27 cellular contexts compared by ENCODE assay signal in genomic region chr9:98819231-98819630, GRCh38. TPM values are rescaled to one million over a fixed set of nuclear protein-coding genes. Genes with fewer than 3 reads are reported as not detected.
DNase-seq lines count a peak whose midpoint lies in the region; ATAC-seq, FAIRE-seq and TF ChIP-seq lines count a peak whose summit lies in the region.
"Had no signal": no experiment of that assay in that cellular context is flagged by ENCODE, and none has a peak within 500 bp of the region (broad histone marks: within the 10 kb centered on the region; RNA-seq: fewer than 3 reads in every experiment).

No MANE protein-coding gene starts in this region.

- H2BK12ac ChIP-seq in trophoblast cell (ENCODE audit: low read length): no peak overlapping the region

- H2AFZ ChIP-seq in trophoblast cell (ENCODE audit: insufficient read depth, low read length, poor library complexity): no peak overlapping the region

- H2BK5ac ChIP-seq in trophoblast cell (ENCODE audit: low read depth, low read length, poor library complexity): no peak overlapping the region

- H4K91ac ChIP-seq in trophoblast cell (ENCODE audit: low read depth, low read length): no peak overlapping the region

- POLR2A ChIA-PET in activated naive CD8-positive, alpha-beta T cell treated with anti-CD3 and anti-CD28 coated beads, Interleukin-2, amount 10 ng/mL, durations not matched to agents 7 days and 5 days (lab: Charles Lee): no interaction called here

- no peak overlapping the region for H4K8ac ChIP-seq in trophoblast cell (ENCODE audit: low read depth, low read length)

- no peak overlapping the region for H3K27ac ChIP-seq in trophoblast cell (ENCODE audit: low read depth, low read length)
- H3K27ac ChIP-seq: 22Rv1, BLaER1 had no signal

- peaks cover 2% of the 10 kb centered on the region for H3K9me3 ChIP-seq in trophoblast cell (ENCODE audit: insufficient read depth, low read depth, low read length)
- H3K9me3 ChIP-seq: BE2C had no signal

- WGBS in trophoblast cell (ENCODE audit: extremely low coverage, insufficient coverage, insufficient read length): no CpG with 5 or more reads among the region's 3 CpGs

- no peak overlapping the region for H3K23ac ChIP-seq in trophoblast cell (ENCODE audit: low read length)

- no peaks in the 10 kb centered on the region for H3K36me3 ChIP-seq in trophoblast cell (ENCODE audit: control insufficient read depth in 1 of 2, insufficient read depth in 2 of 2, low read length in 2 of 2)
- H3K36me3 ChIP-seq: BE2C had no signal

- peaks cover 15% of the 10 kb centered on the region for H3K36me3 Mint-ChIP-seq in activated naive CD8-positive, alpha-beta T cell treated with anti-CD3 and anti-CD28 coated beads, Interleukin-2, amount 10 ng/mL, durations not matched to agents 7 days and 5 days
- peaks cover 9% of the 10 kb centered on the region for H3K36me3 Mint-ChIP-seq in activated naive CD8-positive, alpha-beta T cell treated with anti-CD3 and anti-CD28 coated beads, Interleukin-2, amount 50 U/mL, for 24 hours (ENCODE audit: low read depth)
- H3K36me3 Mint-ChIP-seq in chondrocyte (ENCODE audit: low read depth): peaks cover 1% of the 10 kb centered on the region
- H3K36me3 Mint-ChIP-seq: CD14-positive monocyte had no signal

- H3K27me3 Mint-ChIP-seq in activated naive CD8-positive, alpha-beta T cell treated with anti-CD3 and anti-CD28 coated beads, Interleukin-2, amount 10 ng/mL, durations not matched to agents 7 days and 5 days: no peaks in the 10 kb centered on the region
- H3K27me3 Mint-ChIP-seq in activated naive CD8-positive, alpha-beta T cell treated with anti-CD3 and anti-CD28 coated beads, Interleukin-2, amount 50 U/mL, for 24 hours: no peaks in the 10 kb centered on the region
- peaks cover 2% of the 10 kb centered on the region for H3K27me3 Mint-ChIP-seq in chondrocyte (ENCODE audit: low read depth)
- H3K27me3 Mint-ChIP-seq: CD4-positive, alpha-beta memory T cell; CD4-positive, CD25-positive, alpha-beta regulatory T cell had no signal

- ATAC-seq in activated naive CD8-positive, alpha-beta T cell treated with anti-CD3 and anti-CD28 coated beads, Interleukin-2, amount 10 ng/mL, durations not matched to agents 7 days and 5 days (ENCODE audit: low read depth): no peak
- ATAC-seq in activated naive CD8-positive, alpha-beta T cell treated with anti-CD3 and anti-CD28 coated beads, Interleukin-2, amount 50 U/mL, for 24 hours: no peak
- ATAC-seq in left cardiac atrium: no peak
- ATAC-seq: GM12878 had no signal

- peak overlapping the region; percentile 15 for H3K4me3 Mint-ChIP-seq in activated naive CD8-positive, alpha-beta T cell treated with anti-CD3 and anti-CD28 coated beads, Interleukin-2, amount 10 ng/mL, durations not matched to agents 7 days and 5 days
- H3K4me3 Mint-ChIP-seq in activated naive CD8-positive, alpha-beta T cell treated with anti-CD3 and anti-CD28 coated beads, Interleukin-2, amount 50 U/mL, for 24 hours: no peak overlapping the region
- no peak overlapping the region for H3K4me3 Mint-ChIP-seq in chondrocyte (ENCODE audit: unreplicated experiment)
- H3K4me3 Mint-ChIP-seq: CD14-positive monocyte; CD4-positive, alpha-beta memory T cell; CD4-positive, CD25-positive, alpha-beta regulatory T cell; CD8-positive, alpha-beta memory T cell had no signal

- H3K79me2 ChIP-seq in trophoblast cell (ENCODE audit: control insufficient read depth, insufficient read depth, low read length, poor library complexity): no peaks in the 10 kb centered on the region

- peaks cover 9% of the 10 kb centered on the region for H3K4me1 Mint-ChIP-seq in activated naive CD8-positive, alpha-beta T cell treated with anti-CD3 and anti-CD28 coated beads, Interleukin-2, amount 10 ng/mL, durations not matched to agents 7 days and 5 days
- peaks cover 2% of the 10 kb centered on the region for H3K4me1 Mint-ChIP-seq in activated naive CD8-positive, alpha-beta T cell treated with anti-CD3 and anti-CD28 coated beads, Interleukin-2, amount 50 U/mL, for 24 hours
- no peaks in the 10 kb centered on the region for H3K4me1 Mint-ChIP-seq in chondrocyte (ENCODE audit: low read depth)

- H3K4me2 ChIP-seq in trophoblast cell (ENCODE audit: low read length): no peak overlapping the region
- H3K4me2 ChIP-seq: BLaER1 had no signal

- H3K27ac Mint-ChIP-seq in activated naive CD8-positive, alpha-beta T cell treated with anti-CD3 and anti-CD28 coated beads, Interleukin-2, amount 10 ng/mL, durations not matched to agents 7 days and 5 days: no peak overlapping the region
- H3K27ac Mint-ChIP-seq in activated naive CD8-positive, alpha-beta T cell treated with anti-CD3 and anti-CD28 coated beads, Interleukin-2, amount 50 U/mL, for 24 hours: no peak overlapping the region
- H3K27ac Mint-ChIP-seq in chondrocyte (ENCODE audit: unreplicated experiment): no peak overlapping the region
- H3K27ac Mint-ChIP-seq: CD14-positive monocyte; CD4-positive, alpha-beta memory T cell had no signal

- H3K4me3 ChIP-seq in trophoblast cell (ENCODE audit: low read depth, low read length): no peak overlapping the region
- H3K4me3 ChIP-seq: BLaER1, GM12878 had no signal

- H3K18ac ChIP-seq in trophoblast cell (ENCODE audit: low read length): no peak overlapping the region

- no peak for TF ChIP-seq CTCF in chondrocyte (IDR thresholded peaks at IDR 0.05)

- H3K9ac ChIP-seq in trophoblast cell (ENCODE audit: low read length): no peak overlapping the region
- H3K9ac ChIP-seq: BLaER1 had no signal

- H3K9me3 Mint-ChIP-seq in activated naive CD8-positive, alpha-beta T cell treated with anti-CD3 and anti-CD28 coated beads, Interleukin-2, amount 10 ng/mL, durations not matched to agents 7 days and 5 days: peaks cover 4% of the 10 kb centered on the region
- no peaks in the 10 kb centered on the region for H3K9me3 Mint-ChIP-seq in activated naive CD8-positive, alpha-beta T cell treated with anti-CD3 and anti-CD28 coated beads, Interleukin-2, amount 50 U/mL, for 24 hours
- peaks cover 6% of the 10 kb centered on the region for H3K9me3 Mint-ChIP-seq in chondrocyte (ENCODE audit: low read depth)
- H3K9me3 Mint-ChIP-seq: CD4-positive, alpha-beta memory T cell had no signal

- H3K79me1 ChIP-seq in trophoblast cell (ENCODE audit: low read length): no peaks in the 10 kb centered on the region

- H3K14ac ChIP-seq in trophoblast cell (ENCODE audit: low read length): no peak overlapping the region

- no peak for DNase-seq in activated naive CD8-positive, alpha-beta T cell treated with anti-CD3 and anti-CD28 coated beads, Interleukin-2, amount 10 ng/mL, durations not matched to agents 7 days and 5 days
- no peak for DNase-seq in activated naive CD8-positive, alpha-beta T cell treated with anti-CD3 and anti-CD28 coated beads, Interleukin-2, amount 50 U/mL, for 24 hours
- peak; percentile 52 for DNase-seq in chondrocyte (ENCODE audit: low spot score)
- peak; percentile 22 to 49 for DNase-seq in trophoblast cell
- no peak for DNase-seq in HTR-8/SVneo (ENCODE audit: insufficient read length, low spot score)
- no peak for DNase-seq in left cardiac atrium
- DNase-seq: ACHN; BE2C; C1 segment of cervical spinal cord; CD4-positive, alpha-beta memory T cell; CD4-positive, CD25-positive, alpha-beta regulatory T cell; CD8-positive, alpha-beta memory T cell; COR-L47; DMS 273 treated with DMSO at 0.1 percent for 48 hours; DMS153; DMS53; DMS79; DND-41; EL; GDM1 had no signal

- H4K12ac ChIP-seq in trophoblast cell (ENCODE audit: low read depth, low read length): no peak overlapping the region

- no peak overlapping the region for H2BK120ac ChIP-seq in trophoblast cell (ENCODE audit: insufficient read depth, low read length, poor library complexity)

- FAIRE-seq in HTR-8/SVneo (lab: Jason Lieb, UNC): no peak
- FAIRE-seq: A204.1, GM12878, GM12892, GM18507 had no signal

- no peaks in the 10 kb centered on the region for H3K27me3 ChIP-seq in trophoblast cell (ENCODE audit: insufficient read depth, low read length)
- H3K27me3 ChIP-seq: BE2C, BLaER1 had no signal

- intact Hi-C loops in left cardiac atrium (cut with DNase I): no loop called here

- H3K4me1 ChIP-seq in trophoblast cell (ENCODE audit: control insufficient read depth in 1 of 2, insufficient read depth in 2 of 2, low read length in 2 of 2): no peaks in the 10 kb centered on the region
- H3K4me1 ChIP-seq: BE2C, BLaER1 had no signal

- no peak overlapping the region for H3K4ac ChIP-seq in trophoblast cell (ENCODE audit: low read depth, low read length)

- H2AK5ac ChIP-seq in trophoblast cell (ENCODE audit: low read length): no peak overlapping the region

RNA-seq across cellular contexts. Expression of gene GALNT12, which starts 11.8 kb away (rescaled TPM):
- 10 to 100 TPM; 12.2 to 12.6 TPM for total RNA-seq in activated naive CD8-positive, alpha-beta T cell treated with anti-CD3 and anti-CD28 coated beads, Interleukin-2, amount 10 ng/mL, durations not matched to agents 7 days and 5 days
- 0.34 to 0.55 TPM in 2 of 3 replicates, not detected in the other for total RNA-seq in chondrocyte
- 3.4 and 3.7 TPM in 2 replicates for polyA plus RNA-seq in trophoblast cell (2013)
- 1 to 10 TPM in 1 of 2 donors, under 1 TPM in 1; 0.91 to 1.1 TPM for total RNA-seq in left cardiac atrium
- polyA plus RNA-seq: CD14-positive monocyte had no signal

RNA-seq across cellular contexts. Expression of gene ANKS6, which starts 22.9 kb away (rescaled TPM):
- total RNA-seq in activated naive CD8-positive, alpha-beta T cell treated with anti-CD3 and anti-CD28 coated beads, Interleukin-2, amount 10 ng/mL, durations not matched to agents 7 days and 5 days: 1 to 10 TPM; 8.2 to 9.5 TPM
- total RNA-seq in chondrocyte (13.4 to 17.2 TPM (median 17.1 TPM) in 3 replicates), left cardiac atrium (1 to 10 TPM; 6.5 to 7.4 TPM)
- 12.1 TPM in 2 replicates for polyA plus RNA-seq in trophoblast cell (2013)

Comparison
In these comparisons a context has a peak if more than half of its experiments do, and no peak if none do; other contexts are left out.
1. DNase-seq: peak in chondrocyte (single experiment) and trophoblast cell (2 of 2); none in activated naive CD8-positive, alpha-beta T cell treated with anti-CD3 and anti-CD28 coated beads, Interleukin-2, amount 10 ng/mL, durations not matched to agents 7 days and 5 days (single experiment), activated naive CD8-positive, alpha-beta T cell treated with anti-CD3 and anti-CD28 coated beads, Interleukin-2, amount 50 U/mL, for 24 hours (single experiment), HTR-8/SVneo (single experiment) and left cardiac atrium (single experiment).